16 cellular contexts compared by ENCODE assay signal in genomic region chr17:16449121-16449570, GRCh38. TPM values are rescaled to one million over a fixed set of nuclear protein-coding genes. Genes with fewer than 3 reads are reported as not detected.
DNase-seq lines count a peak whose midpoint lies in the region; ATAC-seq, FAIRE-seq and TF ChIP-seq lines count a peak whose summit lies in the region.
"Had no signal": no experiment of that assay in that cellular context is flagged by ENCODE, and none has a peak within 500 bp of the region (broad histone marks: within the 10 kb centered on the region; RNA-seq: fewer than 3 reads in every experiment).

No MANE protein-coding gene starts in this region.

- H3K9me3 Mint-ChIP-seq in activated T-helper 2 cell treated with anti-CD3 and anti-CD28 coated beads, Interferon-gamma antibody, Interleukin-2, Interleukin-4, amounts not matched to agents 10 μg/mL and 5 μg/mL and 100 μg/mL, durations not matched to agents 14 hours and 24 hours and 36 hours = no peaks in the 10 kb centered on the region
- H3K9me3 Mint-ChIP-seq in glutamatergic neuron (ENCODE audit: unreplicated experiment) (peaks cover 14% of the 10 kb centered on the region), mesothelial cell of epicardium (no peaks in the 10 kb centered on the region)
- H3K9me3 Mint-ChIP-seq: CD4-positive, CD25-positive, alpha-beta regulatory T cell had no signal

- intact Hi-C loops in activated T-helper 2 cell treated with anti-CD3 and anti-CD28 coated beads, Interferon-gamma antibody, Interleukin-2, Interleukin-4, amounts not matched to agents 10 μg/mL and 5 μg/mL and 100 μg/mL, durations not matched to agents 14 hours and 24 hours and 36 hours (cut with micrococcal nuclease) = no loop called here
- intact Hi-C loops in vagina (cut with DNase I) = no loop called here

- no peaks in the 10 kb centered on the region for H3K27me3 ChIP-seq in foreskin keratinocyte
- H3K27me3 ChIP-seq in vagina = no peaks in the 10 kb centered on the region
- H3K27me3 ChIP-seq: gastrocnemius medialis had no signal

- peak overlapping the region; percentile 50 for H3K27ac Mint-ChIP-seq in activated T-helper 2 cell treated with anti-CD3 and anti-CD28 coated beads, Interferon-gamma antibody, Interleukin-2, Interleukin-4, amounts not matched to agents 10 μg/mL and 5 μg/mL and 100 μg/mL, durations not matched to agents 14 hours and 24 hours and 36 hours
- no peak overlapping the region for H3K27ac Mint-ChIP-seq in glutamatergic neuron (ENCODE audit: unreplicated experiment)
- no peak overlapping the region for H3K27ac Mint-ChIP-seq in mesothelial cell of epicardium

- peak; percentile 66 for ATAC-seq in foreskin keratinocyte

- H3K27ac ChIP-seq in foreskin keratinocyte (no peak overlapping the region), vagina (no peak overlapping the region)
- H3K27ac ChIP-seq: gastrocnemius medialis had no signal

- H3K36me3 ChIP-seq in vagina = peaks cover 0 to 21% of the 10 kb centered on the region in 2 donors

- no peak overlapping the region for H3K4me3 Mint-ChIP-seq in activated T-helper 2 cell treated with anti-CD3 and anti-CD28 coated beads, Interferon-gamma antibody, Interleukin-2, Interleukin-4, amounts not matched to agents 10 μg/mL and 5 μg/mL and 100 μg/mL, durations not matched to agents 14 hours and 24 hours and 36 hours (ENCODE audit: low read depth)
- H3K4me3 Mint-ChIP-seq in glutamatergic neuron (ENCODE audit: unreplicated experiment) (no peak overlapping the region), mesothelial cell of epicardium (no peak overlapping the region)
- H3K4me3 Mint-ChIP-seq: CD4-positive, CD25-positive, alpha-beta regulatory T cell had no signal

- peaks cover 61% of the 10 kb centered on the region for H3K36me3 Mint-ChIP-seq in activated T-helper 2 cell treated with anti-CD3 and anti-CD28 coated beads, Interferon-gamma antibody, Interleukin-2, Interleukin-4, amounts not matched to agents 10 μg/mL and 5 μg/mL and 100 μg/mL, durations not matched to agents 14 hours and 24 hours and 36 hours (ENCODE audit: low read depth)
- H3K36me3 Mint-ChIP-seq in glutamatergic neuron (ENCODE audit: unreplicated experiment) = no peaks in the 10 kb centered on the region
- H3K36me3 Mint-ChIP-seq in mesothelial cell of epicardium = peaks cover 4% of the 10 kb centered on the region

- FAIRE-seq in HTR-8/SVneo (lab: Jason Lieb, UNC) (peak; percentile 48), GM12891 (lab: Jason Lieb, UNC) (no peak)
- FAIRE-seq: colon had no signal

- DNase-seq in EH (ENCODE audit: low read depth) (peak; percentile 44), HTR-8/SVneo (ENCODE audit: insufficient read length, low spot score) (no peak), foreskin keratinocyte (peak in 1 of 2 donors; percentile 50), glutamatergic neuron (no peak), GM12891 (ENCODE audit: insufficient read length, low spot score) (no peak), mesothelial cell of epicardium (ENCODE audit: low spot score in 2 of 2, unreplicated experiment in 2 of 2) (no peak), vagina (ENCODE audit: extremely low spot score in 2 of 2) (no peak)
- no peak for DNase-seq in activated T-helper 2 cell treated with anti-CD3 and anti-CD28 coated beads, Interferon-gamma antibody, Interleukin-2, Interleukin-4, amounts not matched to agents 10 μg/mL and 5 μg/mL and 100 μg/mL, durations not matched to agents 14 hours and 24 hours and 36 hours (ENCODE audit: low spot score)
- DNase-seq: activated CD4-positive, alpha-beta T cell treated with anti-CD3 and anti-CD28 coated beads for 4 hours; activated naive CD4-positive, alpha-beta T cell; CD4-positive, CD25-positive, alpha-beta regulatory T cell; gastrocnemius medialis; islet precursor cell; NCI-H2029; T-helper 1 cell had no signal

- TF ChIP-seq POLR2A in GM12891 (IDR thresholded peaks at IDR 0.05; ENCODE audit: low read depth, low read length) = no peak
- no peak for TF ChIP-seq POLR2A in vagina (IDR thresholded peaks at IDR 0.05)

- no peak for TF ChIP-seq CTCF in foreskin keratinocyte (conservative IDR thresholded peaks at IDR 0.05)
- TF ChIP-seq CTCF in glutamatergic neuron (IDR thresholded peaks at IDR 0.05; ENCODE audit: partially characterized antibody, unreplicated experiment) = no peak
- TF ChIP-seq CTCF in mesothelial cell of epicardium (IDR thresholded peaks at IDR 0.05; ENCODE audit: unreplicated experiment) = no peak
- no peak for TF ChIP-seq CTCF in vagina (IDR thresholded peaks at IDR 0.05)

- no peak overlapping the region for H3K4me3 ChIP-seq in vagina
- H3K4me3 ChIP-seq: gastrocnemius medialis had no signal

- no peaks in the 10 kb centered on the region for H3K27me3 Mint-ChIP-seq in activated T-helper 2 cell treated with anti-CD3 and anti-CD28 coated beads, Interferon-gamma antibody, Interleukin-2, Interleukin-4, amounts not matched to agents 10 μg/mL and 5 μg/mL and 100 μg/mL, durations not matched to agents 14 hours and 24 hours and 36 hours (ENCODE audit: low read depth)
- H3K27me3 Mint-ChIP-seq in glutamatergic neuron (ENCODE audit: unreplicated experiment) = peaks cover 12% of the 10 kb centered on the region
- no peaks in the 10 kb centered on the region for H3K27me3 Mint-ChIP-seq in mesothelial cell of epicardium (ENCODE audit: low read depth)
- H3K27me3 Mint-ChIP-seq: CD4-positive, CD25-positive, alpha-beta regulatory T cell had no signal

- no peaks in the 10 kb centered on the region for H3K9me3 ChIP-seq in vagina
- H3K9me3 ChIP-seq: gastrocnemius medialis had no signal

- peaks cover 21% of the 10 kb centered on the region for H3K4me1 Mint-ChIP-seq in activated T-helper 2 cell treated with anti-CD3 and anti-CD28 coated beads, Interferon-gamma antibody, Interleukin-2, Interleukin-4, amounts not matched to agents 10 μg/mL and 5 μg/mL and 100 μg/mL, durations not matched to agents 14 hours and 24 hours and 36 hours (ENCODE audit: low read depth)
- H3K4me1 Mint-ChIP-seq in glutamatergic neuron (ENCODE audit: low read depth, unreplicated experiment) (peaks cover 13% of the 10 kb centered on the region), mesothelial cell of epicardium (peaks cover 13% of the 10 kb centered on the region)

- H3K4me1 ChIP-seq in foreskin keratinocyte = no peaks in the 10 kb centered on the region
- H3K4me1 ChIP-seq in vagina = peaks cover 14% of the 10 kb centered on the region

TF ChIP-seq in GM12891, 5 proteins besides CTCF, POLR2A, EP300 and RAD21:
- no peak for TF ChIP-seq TAF1 (IDR thresholded peaks at IDR 0.05; ENCODE audit: low read depth, low read length)
- no peak for TF ChIP-seq POLR2AphosphoS5 (IDR thresholded peaks at IDR 0.05; ENCODE audit: low read depth, low read length)
- TF ChIP-seq SPI1 (IDR thresholded peaks at IDR 0.05; ENCODE audit: low read depth, low read length) = no peak
- TF ChIP-seq POU2F2 (IDR thresholded peaks at IDR 0.05; ENCODE audit: low read depth, low read length) = no peak
- TF ChIP-seq PAX5 (IDR thresholded peaks at IDR 0.05; ENCODE audit: insufficient read depth, low read length, severe bottlenecking) = no peak
TF ChIP-seq in GM12891: peak in this region for 0.

RNA-seq across cellular contexts. Expression of gene TRPV2, which starts 33.8 kb away (rescaled TPM):
- total RNA-seq in activated T-helper 2 cell treated with anti-CD3 and anti-CD28 coated beads, Interferon-gamma antibody, Interleukin-2, Interleukin-4, amounts not matched to agents 10 μg/mL and 5 μg/mL and 100 μg/mL, durations not matched to agents 14 hours and 24 hours and 36 hours = 44.4 and 46.8 TPM in 2 replicates
- total RNA-seq in foreskin keratinocyte (0.24 and 0.25 TPM in 2 replicates), glutamatergic neuron (ENCODE audit: unreplicated experiment) (27.0 TPM), mesothelial cell of epicardium (1.9 to 4.5 TPM (median 2.1 TPM) in 3 replicates), vagina (22.3 TPM)
- polyA plus RNA-seq in foreskin keratinocyte = 0.10 and 0.11 TPM in 2 replicates
- 49.5 TPM for polyA plus RNA-seq in GM12891 (2012; ENCODE audit: low read depth, missing spikeins)

RNA-seq across cellular contexts. Expression of gene LRRC75A, which starts 42.8 kb away (rescaled TPM):
- 2.0 and 2.6 TPM in 2 replicates for total RNA-seq in activated T-helper 2 cell treated with anti-CD3 and anti-CD28 coated beads, Interferon-gamma antibody, Interleukin-2, Interleukin-4, amounts not matched to agents 10 μg/mL and 5 μg/mL and 100 μg/mL, durations not matched to agents 14 hours and 24 hours and 36 hours
- total RNA-seq in foreskin keratinocyte (not detected in 2 replicates), glutamatergic neuron (ENCODE audit: unreplicated experiment) (7.3 TPM), mesothelial cell of epicardium (4.0 to 4.5 TPM (median 4.3 TPM) in 3 replicates), vagina (1.7 TPM)
- polyA plus RNA-seq in foreskin keratinocyte = 0.10 and 0.11 TPM in 2 replicates
- 0.23 TPM for polyA plus RNA-seq in GM12891 (2012; ENCODE audit: low read depth, missing spikeins)
